Comparison of ENCODE assay signal across 26 cellular contexts in genomic region chr18:33600846-33601245, GRCh38. TPM values are rescaled to one million over a fixed set of nuclear protein-coding genes. Genes with fewer than 3 reads are reported as not detected.
"Had no signal": no experiment of that assay in that cellular context is flagged by ENCODE, and none has a peak within 500 bp of the region (broad histone marks: within the 10 kb centered on the region; RNA-seq: fewer than 3 reads in every experiment).

No MANE protein-coding gene starts in this region.

- H3K36me3 Mint-ChIP-seq: activated naive CD4-positive, alpha-beta T cell treated with anti-CD3 and anti-CD28 coated beads, Interleukin-2, amount 50 U/mL, for 72 hours; activated naive CD8-positive, alpha-beta T cell treated with anti-CD3 and anti-CD28 coated beads, Interleukin-2, amount 10 ng/mL, durations not matched to agents 7 days and 5 days had no signal

- H3K4me3 Mint-ChIP-seq: activated CD4-positive, alpha-beta memory T cell treated with anti-CD3 and anti-CD28 coated beads, Interleukin-2, amount 10 ng/mL, durations not matched to agents 7 days and 5 days; activated CD4-positive, alpha-beta T cell treated with anti-CD3 and anti-CD28 coated beads, Interleukin-2, amount 10 ng/mL, durations not matched to agents 7 days and 5 days; activated naive CD4-positive, alpha-beta T cell treated with anti-CD3 and anti-CD28 coated beads for 36 hours; activated naive CD8-positive, alpha-beta T cell treated with anti-CD3 and anti-CD28 coated beads, Interleukin-2, amount 10 ng/mL, durations not matched to agents 7 days and 5 days; activated T-cell treated with anti-CD3 and anti-CD28 coated beads, Interleukin-2, amount 50 U/mL, for 4 hours; activated T-helper 17 cell treated with anti-CD3 and anti-CD28 coated beads, Interleukin-2, amount 50 U/mL, for 72 hours; brain had no signal

- H3K4me1 Mint-ChIP-seq: activated CD4-positive, alpha-beta memory T cell treated with anti-CD3 and anti-CD28 coated beads, Interleukin-2, amount 10 ng/mL, durations not matched to agents 7 days and 5 days; activated CD4-positive, alpha-beta T cell treated with anti-CD3 and anti-CD28 coated beads, Interleukin-2, amount 10 ng/mL, durations not matched to agents 7 days and 5 days; activated naive CD8-positive, alpha-beta T cell treated with anti-CD3 and anti-CD28 coated beads, Interleukin-2, amount 10 ng/mL, durations not matched to agents 7 days and 5 days; activated T-helper 17 cell treated with anti-CD3 and anti-CD28 coated beads, Interleukin-2, amount 50 U/mL, for 72 hours had no signal

- H3K4me3 ChIP-seq: ascending aorta, breast epithelium, cardiac muscle cell, colonic mucosa, esophagus squamous epithelium, gastroesophageal sphincter, heart right ventricle had no signal

- H3K27ac ChIP-seq: ascending aorta, breast epithelium, cardiac muscle cell, colonic mucosa, epithelial cell of prostate, esophagus squamous epithelium, gastroesophageal sphincter, heart right ventricle had no signal

- DNase-seq: activated CD4-positive, alpha-beta memory T cell treated with anti-CD3 and anti-CD28 coated beads, Interleukin-2, amount 10 ng/mL, durations not matched to agents 7 days and 5 days; activated CD4-positive, alpha-beta T cell treated with anti-CD3 and anti-CD28 coated beads for 1 hour; activated CD4-positive, alpha-beta T cell treated with anti-CD3 and anti-CD28 coated beads for 4 hours; activated CD4-positive, alpha-beta T cell treated with anti-CD3 and anti-CD28 coated beads, Interleukin-2, amount 10 ng/mL, durations not matched to agents 7 days and 5 days; activated CD4-positive, alpha-beta T cell treated with anti-CD3 and anti-CD28 coated beads, Interleukin-2, amount 50 U/mL, for 4 hours; activated effector memory CD4-positive, alpha-beta T cell treated with Interleukin-2 at 50 U/mL for 16 hours; activated naive CD4-positive, alpha-beta T cell treated with anti-CD3 and anti-CD28 coated beads for 36 hours; activated naive CD8-positive, alpha-beta T cell treated with anti-CD3 and anti-CD28 coated beads, Interleukin-2, amount 10 ng/mL, durations not matched to agents 7 days and 5 days; activated T-cell treated with anti-CD3 and anti-CD28 coated beads, Interleukin-2, amount 50 U/mL, for 4 hours; central memory CD4-positive, alpha-beta T cell; cerebellar nuclear complex; colonic mucosa; effector CD8-positive, alpha-beta T cell; esophagus squamous epithelium; foreskin melanocyte; heart right ventricle; T-helper 2 cell had no signal

- H3K9me3 ChIP-seq: ascending aorta, breast epithelium, colonic mucosa, esophagus squamous epithelium, gastroesophageal sphincter, heart right ventricle had no signal

- H3K27ac Mint-ChIP-seq: activated CD4-positive, alpha-beta memory T cell treated with anti-CD3 and anti-CD28 coated beads, Interleukin-2, amount 10 ng/mL, durations not matched to agents 7 days and 5 days; activated CD4-positive, alpha-beta T cell treated with anti-CD3 and anti-CD28 coated beads, Interleukin-2, amount 10 ng/mL, durations not matched to agents 7 days and 5 days; activated naive CD4-positive, alpha-beta T cell treated with anti-CD3 and anti-CD28 coated beads for 36 hours; activated naive CD4-positive, alpha-beta T cell treated with anti-CD3 and anti-CD28 coated beads, Interleukin-2, amount 50 U/mL, for 72 hours; activated naive CD8-positive, alpha-beta T cell treated with anti-CD3 and anti-CD28 coated beads, Interleukin-2, amount 10 ng/mL, durations not matched to agents 7 days and 5 days; activated T-helper 17 cell treated with anti-CD3 and anti-CD28 coated beads, Interleukin-2, amount 50 U/mL, for 72 hours; brain had no signal

- H3K4me1 ChIP-seq: breast epithelium, colonic mucosa, esophagus squamous epithelium, gastroesophageal sphincter had no signal

- H3K27me3 Mint-ChIP-seq: activated CD4-positive, alpha-beta memory T cell treated with anti-CD3 and anti-CD28 coated beads, Interleukin-2, amount 10 ng/mL, durations not matched to agents 7 days and 5 days; activated CD4-positive, alpha-beta T cell treated with anti-CD3 and anti-CD28 coated beads, Interleukin-2, amount 10 ng/mL, durations not matched to agents 7 days and 5 days; activated naive CD8-positive, alpha-beta T cell treated with anti-CD3 and anti-CD28 coated beads, Interleukin-2, amount 10 ng/mL, durations not matched to agents 7 days and 5 days; activated T-helper 17 cell treated with anti-CD3 and anti-CD28 coated beads, Interleukin-2, amount 50 U/mL, for 72 hours; brain had no signal

- H3K36me3 ChIP-seq: ascending aorta, breast epithelium, cardiac muscle cell, colonic mucosa, esophagus squamous epithelium, gastroesophageal sphincter, heart right ventricle had no signal

- H3K9me3 Mint-ChIP-seq: brain had no signal

RNA-seq across cellular contexts. Expression of gene ASXL3, which starts 22.8 kb away (rescaled TPM):
- total RNA-seq: activated CD4-positive, alpha-beta memory T cell treated with anti-CD3 and anti-CD28 coated beads, Interleukin-2, amount 10 ng/mL, durations not matched to agents 7 days and 5 days; activated CD4-positive, alpha-beta T cell treated with anti-CD3 and anti-CD28 coated beads, Interleukin-2, amount 10 ng/mL, durations not matched to agents 7 days and 5 days; activated naive CD4-positive, alpha-beta T cell treated with anti-CD3 and anti-CD28 coated beads for 36 hours; activated naive CD4-positive, alpha-beta T cell treated with anti-CD3 and anti-CD28 coated beads, Interleukin-2, amount 50 U/mL, for 72 hours; activated naive CD8-positive, alpha-beta T cell treated with anti-CD3 and anti-CD28 coated beads, Interleukin-2, amount 10 ng/mL, durations not matched to agents 7 days and 5 days; activated T-cell treated with anti-CD3 and anti-CD28 coated beads, Interleukin-2, amount 50 U/mL, for 4 hours; activated T-helper 17 cell treated with anti-CD3 and anti-CD28 coated beads, Interleukin-2, amount 50 U/mL, for 72 hours; T-helper 1 cell treated with Interleukin-12 subunit alpha and Interleukin-12 subunit beta and Interleukin-4 antibody, amounts not matched to agents 30 ng/mL and 1 ng/mL, for 36 hours had no signal
